1 cellular context compared by ENCODE assay signal in genomic region chr11:64162769-64163168, GRCh38. TPM values are rescaled to one million over a fixed set of nuclear protein-coding genes. Genes with fewer than 3 reads are reported as not detected.
"Had no signal": no experiment of that assay in that cellular context is flagged by ENCODE, and none has a peak within 500 bp of the region (broad histone marks: within the 10 kb centered on the region; RNA-seq: fewer than 3 reads in every experiment).

No MANE protein-coding gene starts in this region.

RNA-seq across cellular contexts. Expression of gene FERMT3, which starts 43.8 kb away (rescaled TPM):
- polyA plus RNA-seq: hepatocyte had no signal
